In the genomic region with DNA sequence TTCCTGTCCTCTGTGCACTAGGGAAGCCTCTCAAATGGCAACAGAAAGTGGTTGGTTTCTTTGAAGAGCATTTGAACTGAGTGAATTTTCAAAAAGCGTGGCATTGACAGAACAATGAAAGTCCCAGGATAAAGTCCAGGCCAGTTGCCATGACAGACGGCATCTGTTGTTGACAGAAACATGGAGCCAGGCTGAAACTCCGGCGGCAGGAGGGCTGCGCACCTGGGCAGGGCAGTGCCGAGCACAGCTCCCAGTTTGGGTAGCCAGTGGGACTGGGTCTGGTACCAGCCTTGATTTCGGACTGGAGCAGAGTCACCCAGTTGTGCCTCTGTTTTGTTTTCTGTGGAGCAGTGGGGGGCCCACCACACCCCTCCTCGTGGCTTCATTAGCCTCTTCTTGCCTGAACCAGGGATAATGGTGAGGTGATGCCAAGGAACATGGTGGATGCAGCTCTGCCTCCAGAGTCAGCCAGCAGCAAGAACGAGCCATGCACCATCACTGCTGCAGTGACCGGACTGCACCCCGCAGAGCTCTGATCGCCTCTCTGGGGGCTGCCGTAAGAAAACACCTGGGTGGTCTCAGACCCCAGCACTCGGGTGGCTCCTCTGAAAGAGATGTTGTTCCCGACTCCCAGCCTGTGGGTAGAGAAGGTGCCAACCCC, we compare ENCODE assay signal across 32 cellular contexts. TPM values are rescaled to one million over a fixed set of nuclear protein-coding genes. Genes with fewer than 3 reads are reported as not detected.
DNase-seq lines count a peak whose midpoint lies in the region; ATAC-seq and TF ChIP-seq lines count a peak whose summit lies in the region.
"Had no signal": no experiment of that assay in that cellular context is flagged by ENCODE, and none has a peak within 500 bp of the region (broad histone marks: within the 10 kb centered on the region; RNA-seq: fewer than 3 reads in every experiment).

No MANE protein-coding gene starts in this region.

- no peaks in the 10 kb centered on the region for H3K79me2 ChIP-seq in H9 (ENCODE audit: insufficient read depth, low read length)
- H3K79me2 ChIP-seq in PC-9 (ENCODE audit: low read depth): no peaks in the 10 kb centered on the region

- H3K9me2 ChIP-seq in PC-9 (ENCODE audit: insufficient read depth): no peaks in the 10 kb centered on the region

- H2BK120ac ChIP-seq in H9 (ENCODE audit: low read depth, low read length, poor library complexity, severe bottlenecking): no peak overlapping the region

- DNase-seq in AG20443 (ENCODE audit: low spot score) (peak; percentile 3), H9 (peak; percentile 33), iPS-NIHi11 (ENCODE audit: low spot score) (peak; percentile 1), gastrocnemius medialis (no peak), PC-9 (no peak)
- DNase-seq in CD4-positive, alpha-beta T cell: no peak
- DNase-seq: ACHN; activated CD4-positive, alpha-beta T cell treated with anti-CD3 and anti-CD28 coated beads, Interleukin-2, amount 50 U/mL, for 1 hour; activated CD8-positive, alpha-beta memory T cell treated with anti-CD3 and anti-CD28 coated beads, Interleukin-2, amount 10 ng/mL, durations not matched to agents 7 days and 5 days; activated naive CD4-positive, alpha-beta T cell treated with anti-CD3 and anti-CD28 coated beads, Interleukin-2, amount 50 U/mL, for 16 hours; activated T-cell treated with anti-CD3 and anti-CD28 coated beads, Interleukin-2, amount 50 U/mL, for 72 hours; amniotic stem cell; brain microvascular endothelial cell; effector CD8-positive, alpha-beta T cell; Karpas-422; left ventricle myocardium inferior; naive B cell; NCI-H1436 treated with DMSO at 0.1 percent for 48 hours; NCI-H2171; NCI-H524; SHP77 treated with DMSO at 0.1 percent for 48 hours; T-helper 9 cell had no signal

- no peak overlapping the region for H3K4me3 Mint-ChIP-seq in H9
- H3K4me3 Mint-ChIP-seq in CD4-positive, alpha-beta T cell: no peak overlapping the region
- H3K4me3 Mint-ChIP-seq: activated CD8-positive, alpha-beta memory T cell treated with anti-CD3 and anti-CD28 coated beads, Interleukin-2, amount 10 ng/mL, durations not matched to agents 7 days and 5 days; activated T-cell treated with anti-CD3 and anti-CD28 coated beads, Interleukin-2, amount 50 U/mL, for 72 hours had no signal

- no peaks in the 10 kb centered on the region for H3K9me3 ChIP-seq in H9 (ENCODE audit: control insufficient read depth, low read depth, low read length)
- no peaks in the 10 kb centered on the region for H3K9me3 ChIP-seq in neutrophil
- H3K9me3 ChIP-seq in CD4-positive, alpha-beta T cell (ENCODE audit: control insufficient read depth, low read length): no peaks in the 10 kb centered on the region
- H3K9me3 ChIP-seq in gastrocnemius medialis: no peaks in the 10 kb centered on the region
- no peaks in the 10 kb centered on the region for H3K9me3 ChIP-seq in PC-9 (ENCODE audit: insufficient read depth, low read depth)
- H3K9me3 ChIP-seq: heart left ventricle, left ventricle myocardium inferior, tibial nerve had no signal

- H3K4ac ChIP-seq in H9 (ENCODE audit: low read depth, low read length): no peak overlapping the region

- no peak overlapping the region for H2AFZ ChIP-seq in H9 (ENCODE audit: low read length)
- no peak overlapping the region for H2AFZ ChIP-seq in PC-9

- H2BK12ac ChIP-seq in H9 (ENCODE audit: insufficient read length, low read depth, low read length): no peak overlapping the region

- H2BK5ac ChIP-seq in H9 (ENCODE audit: insufficient read length, low read length): no peak overlapping the region

- no TSS peak for BruUV-seq in PC-9 (replicated peaks; lab: Mats Ljungman, UMichigan)

- H2BK15ac ChIP-seq in H9 (ENCODE audit: low read depth, low read length): no peak overlapping the region

- no peak overlapping the region for H3T11ph ChIP-seq in H9 (ENCODE audit: low read length)

- POLR2A ChIA-PET in CD4-positive, alpha-beta T cell (lab: Charles Lee): no interaction called here
- POLR2A ChIA-PET in PC-9 (lab: Charles Lee; ENCODE audit: unreplicated experiment): no interaction called here

- peak overlapping the region; percentile 34 for H4K91ac ChIP-seq in H9 (ENCODE audit: insufficient read length, low read depth, low read length)

- H3K4me2 ChIP-seq in H9 (ENCODE audit: insufficient read depth, insufficient read length, low read length) (no peak overlapping the region), PC-9 (no peak overlapping the region)

- ATAC-seq in GM19467 (IDR thresholded peaks at IDR 0.05; ENCODE audit: unreplicated experiment): no peak
- ATAC-seq in CD4-positive, alpha-beta T cell (ENCODE audit: poor library complexity): no peak
- ATAC-seq in gastrocnemius medialis: no peak
- ATAC-seq: activated CD8-positive, alpha-beta memory T cell treated with anti-CD3 and anti-CD28 coated beads, Interleukin-2, amount 10 ng/mL, durations not matched to agents 7 days and 5 days; activated T-cell treated with anti-CD3 and anti-CD28 coated beads, Interleukin-2, amount 50 U/mL, for 72 hours; GM12878; heart left ventricle; Panc1 had no signal

- no peak overlapping the region for H2BK20ac ChIP-seq in H9 (ENCODE audit: low read depth, low read length, poor library complexity, severe bottlenecking)

- H3K36me3 ChIP-seq in neutrophil: no peaks in the 10 kb centered on the region
- no peaks in the 10 kb centered on the region for H3K36me3 ChIP-seq in gastrocnemius medialis
- no peaks in the 10 kb centered on the region for H3K36me3 ChIP-seq in PC-9 (ENCODE audit: low read depth)
- H3K36me3 ChIP-seq: brain microvascular endothelial cell, heart left ventricle, left ventricle myocardium inferior, tibial nerve had no signal

- no peak overlapping the region for H3K23ac ChIP-seq in H9 (ENCODE audit: insufficient read length, low read depth, low read length)

- no peak overlapping the region for H3K9ac ChIP-seq in H9 (ENCODE audit: extremely low read depth, insufficient read length, low read length)

- H3K79me1 ChIP-seq in H9 (ENCODE audit: insufficient read depth, low read depth, low read length, poor library complexity, severe bottlenecking): no peaks in the 10 kb centered on the region

- H3K27ac ChIP-seq in H9 (ENCODE audit: insufficient read length, low read depth, low read length) (no peak overlapping the region), neutrophil (peak overlapping the region; percentile 39), gastrocnemius medialis (no peak overlapping the region), PC-9 (no peak overlapping the region)
- no peak overlapping the region for H3K27ac ChIP-seq in CD4-positive, alpha-beta T cell (ENCODE audit: low read depth, low read length)
- H3K27ac ChIP-seq: brain microvascular endothelial cell, heart left ventricle, HL-60, left ventricle myocardium inferior, skin epidermis, tibial nerve had no signal

- CTCF ChIA-PET in CD4-positive, alpha-beta T cell (lab: Charles Lee): no interaction called here
- CTCF ChIA-PET in PC-9 (lab: Charles Lee): no interaction called here

- H3K4me3 ChIP-seq in neutrophil (ENCODE audit: low read depth in 1 of 2, low read length in 1 of 2) (no peak overlapping the region), gastrocnemius medialis (no peak overlapping the region), PC-9 (no peak overlapping the region)
- H3K4me3 ChIP-seq: GM12878, heart left ventricle, left ventricle myocardium inferior, skin epidermis, tibial nerve had no signal

- H3K27me3 ChIP-seq in H9 (ENCODE audit: insufficient read depth, low read length): no peaks in the 10 kb centered on the region
- no peaks in the 10 kb centered on the region for H3K27me3 ChIP-seq in neutrophil
- H3K27me3 ChIP-seq in CD4-positive, alpha-beta T cell (ENCODE audit: control insufficient read depth, insufficient read depth, low read length): no peaks in the 10 kb centered on the region
- no peaks in the 10 kb centered on the region for H3K27me3 ChIP-seq in gastrocnemius medialis
- H3K27me3 ChIP-seq in PC-9 (ENCODE audit: insufficient read depth, low read depth): no peaks in the 10 kb centered on the region
- H3K27me3 ChIP-seq: tibial nerve had no signal

- no peak overlapping the region for H4K5ac ChIP-seq in H9 (ENCODE audit: insufficient read length, low read depth, low read length)

- H3K4me1 ChIP-seq in H9 (ENCODE audit: insufficient read depth, low read length) (peaks cover 7% of the 10 kb centered on the region; the same call in 1 of the 2 replicates), neutrophil (ENCODE audit: control insufficient read depth in 1 of 2, insufficient read depth in 1 of 2, low read depth in 1 of 2, low read length in 1 of 2) (peaks cover 52 to 59% of the 10 kb centered on the region in 2 experiments), gastrocnemius medialis (peaks cover 13 to 14% of the 10 kb centered on the region in 2 donors), PC-9 (replicated peaks; ENCODE audit: insufficient read depth) (no peaks in the 10 kb centered on the region)

- WGBS in H9 (ENCODE audit: extremely low coverage, insufficient read length, low lambda C conversion rate): no CpG with 5 or more reads among the region's 15 CpGs

- 0 out of 7 replicates have a peak overlapping the region, but pooled peaks of 2 of the 3 experiments have one; percentile 17 to 53 for H3K27ac Mint-ChIP-seq in H9
- no peak overlapping the region for H3K27ac Mint-ChIP-seq in CD4-positive, alpha-beta T cell
- H3K27ac Mint-ChIP-seq: activated CD8-positive, alpha-beta memory T cell treated with anti-CD3 and anti-CD28 coated beads, Interleukin-2, amount 10 ng/mL, durations not matched to agents 7 days and 5 days; activated T-cell treated with anti-CD3 and anti-CD28 coated beads, Interleukin-2, amount 50 U/mL, for 72 hours; naive B cell had no signal

- in situ Hi-C loops in gastrocnemius medialis (cut with MboI; ENCODE audit: low sequenced_read_pairs in 4 of 4): no loop called here

- H3K23me2 ChIP-seq in H9 (ENCODE audit: insufficient read length, low read depth, low read length, poor library complexity, severe bottlenecking): no peaks in the 10 kb centered on the region

- H4K20me1 ChIP-seq in H9 (ENCODE audit: control insufficient read depth, insufficient read depth, insufficient read length): no peaks in the 10 kb centered on the region
- no peaks in the 10 kb centered on the region for H4K20me1 ChIP-seq in PC-9 (ENCODE audit: insufficient read depth)

- H3F3A ChIP-seq in PC-9 (ENCODE audit: insufficient read depth, low read depth): no peaks in the 10 kb centered on the region

- H2AK5ac ChIP-seq in H9 (ENCODE audit: insufficient read length, low read length): no peak overlapping the region

- peak overlapping the region; percentile 10; the same call in 1 of the 2 replicates for H3K14ac ChIP-seq in H9 (ENCODE audit: insufficient read depth, low read length)

- no peak overlapping the region for H4K8ac ChIP-seq in H9 (replicated peaks; ENCODE audit: insufficient read length, low read depth, low read length)

- no peaks in the 10 kb centered on the region; a peak in 1 of 5 replicates for H3K9me3 Mint-ChIP-seq in H9
- no peaks in the 10 kb centered on the region for H3K9me3 Mint-ChIP-seq in CD4-positive, alpha-beta T cell
- H3K9me3 Mint-ChIP-seq: activated T-cell treated with anti-CD3 and anti-CD28 coated beads, Interleukin-2, amount 50 U/mL, for 72 hours; naive B cell had no signal

- no peaks in the 10 kb centered on the region for H3K36me3 Mint-ChIP-seq in H9 (ENCODE audit: insufficient read depth in 1 of 3, low read depth in 3 of 3)
- no peaks in the 10 kb centered on the region for H3K36me3 Mint-ChIP-seq in CD4-positive, alpha-beta T cell (ENCODE audit: low read depth)
- H3K36me3 Mint-ChIP-seq: activated CD8-positive, alpha-beta memory T cell treated with anti-CD3 and anti-CD28 coated beads, Interleukin-2, amount 10 ng/mL, durations not matched to agents 7 days and 5 days; naive B cell had no signal

- TF ChIP-seq CTCF in H9 (conservative IDR thresholded peaks at IDR 0.05) (no peak), neutrophil (IDR thresholded peaks at IDR 0.05) (no peak), gastrocnemius medialis (IDR thresholded peaks at IDR 0.05 in 4 of 5, conservative IDR thresholded peaks at IDR 0.05 in 1 of 5) (no peak), PC-9 (conservative IDR thresholded peaks at IDR 0.05) (no peak)
- TF ChIP-seq CTCF in CD4-positive, alpha-beta T cell (IDR thresholded peaks at IDR 0.05): no peak

- intact Hi-C loops in CD4-positive, alpha-beta T cell (cut with DNase I, micrococcal nuclease): no loop called here
- intact Hi-C loops in gastrocnemius medialis (cut with DNase I; ENCODE audit: low total_unique reads): no loop called here
- intact Hi-C loops in PC-9 (cut with micrococcal nuclease; ENCODE audit: unreplicated experiment): no loop called here

- no peak for TF ChIP-seq POLR2A in gastrocnemius medialis (IDR thresholded peaks at IDR 0.05)

- H3K4me1 Mint-ChIP-seq in H9: peaks cover 28 to 37% of the 10 kb centered on the region in 2 experiments
- H3K4me1 Mint-ChIP-seq in CD4-positive, alpha-beta T cell (ENCODE audit: low read depth): no peaks in the 10 kb centered on the region
- H3K4me1 Mint-ChIP-seq: activated CD8-positive, alpha-beta memory T cell treated with anti-CD3 and anti-CD28 coated beads, Interleukin-2, amount 10 ng/mL, durations not matched to agents 7 days and 5 days; naive B cell had no signal

- peaks cover 44% of the 10 kb centered on the region for H3K27me3 Mint-ChIP-seq in H9 (ENCODE audit: low read depth)
- no peaks in the 10 kb centered on the region for H3K27me3 Mint-ChIP-seq in CD4-positive, alpha-beta T cell

- H3K56ac ChIP-seq in H9 (ENCODE audit: insufficient read length, low read depth, low read length): no peak overlapping the region

- peak overlapping the region; percentile 53 for H3K18ac ChIP-seq in H9 (ENCODE audit: insufficient read length, low read depth, low read length)

RNA-seq across cellular contexts. Expression of a gene that starts 9.8 kb away (rescaled TPM):
- 17.7 and 17.8 TPM in 2 replicates for total RNA-seq in H9 (2021)
- total RNA-seq in CD4-positive, alpha-beta T cell: under 1 TPM; 0.71 to 0.75 TPM
- total RNA-seq in gastrocnemius medialis: 10 to 100 TPM in 2 of 4 donors, 1 to 10 TPM in 2; 5.0 to 15.9 (median 10.2) TPM
- total RNA-seq in PC-9 (2021): 2.0 and 8.1 TPM in 2 replicates

RNA-seq across cellular contexts. Expression of a gene that starts 18.9 kb away (rescaled TPM):
- total RNA-seq in H9 (2021) (2.4 and 3.4 TPM in 2 replicates), gastrocnemius medialis (1 to 10 TPM in 3 of 4 donors, not detected in 1; 1.4 to 3.5 (median 2.3) TPM), PC-9 (2021) (0.35 and 2.0 TPM in 2 replicates)
- total RNA-seq in CD4-positive, alpha-beta T cell: under 1 TPM in 1 of 2 experiments, not detected in 1; 0.22 TPM
- total RNA-seq: activated CD8-positive, alpha-beta memory T cell treated with anti-CD3 and anti-CD28 coated beads, Interleukin-2, amount 10 ng/mL, durations not matched to agents 7 days and 5 days; left ventricle myocardium inferior; renal cortical epithelial cell had no signal

RNA-seq across cellular contexts. Expression of a gene that starts 56.1 kb away (rescaled TPM):
- total RNA-seq in H9 (2021): 2.2 and 2.5 TPM in 2 replicates
- not detected for total RNA-seq in CD4-positive, alpha-beta T cell
- 10 to 100 TPM; 27.9 to 38.9 (median 36.3) TPM for total RNA-seq in gastrocnemius medialis
- 0.74 and 2.4 TPM in 2 replicates for total RNA-seq in PC-9 (2021)
- total RNA-seq: epithelial cell of proximal tubule, GM12878 had no signal

Comparison
In these comparisons a context has a peak if more than half of its experiments do, and no peak if none do; other contexts are left out.
1. DNase-seq: peak in AG20443 (single experiment), H9 (single experiment) and iPS-NIHi11 (single experiment); none in CD4-positive, alpha-beta T cell (0 of 10), gastrocnemius medialis (0 of 2) and PC-9 (0 of 2).